In the genomic region with DNA sequence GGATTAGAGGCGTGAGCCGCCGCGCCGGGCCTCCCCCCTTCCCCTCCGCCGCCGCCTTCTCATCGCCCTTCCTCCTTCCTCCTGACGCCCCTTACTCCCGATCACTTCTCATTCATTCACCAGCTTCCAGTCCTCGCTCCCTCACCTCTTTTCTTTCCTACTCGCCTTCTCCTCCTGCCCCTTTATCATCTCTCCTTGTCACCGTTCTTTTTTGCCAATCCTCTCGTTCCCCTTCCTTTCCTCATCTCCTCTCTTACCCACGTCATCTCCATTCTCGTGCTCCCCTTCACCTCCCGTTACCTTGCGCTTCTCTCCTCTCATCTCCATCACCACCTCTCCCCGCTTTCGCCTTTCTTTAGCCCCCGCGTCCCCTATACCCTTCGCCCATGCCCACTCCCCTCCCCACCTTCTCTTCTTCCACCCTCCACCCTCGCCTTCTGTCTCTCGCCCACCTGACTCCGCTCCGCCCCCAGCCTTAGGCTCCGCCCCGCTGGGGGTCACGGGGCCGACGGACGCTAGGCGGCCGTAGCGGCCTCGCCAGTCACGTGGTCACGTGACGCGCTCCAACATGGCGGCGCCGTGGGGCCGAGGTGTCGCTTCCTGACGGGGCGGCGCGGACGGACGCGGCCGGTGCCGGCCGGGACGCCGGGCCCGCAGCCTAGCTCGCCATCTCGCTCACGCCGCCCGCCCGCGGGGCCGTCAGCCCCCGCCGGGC, we compare ENCODE assay signal across 8 cellular contexts. TPM values are rescaled to one million over a fixed set of nuclear protein-coding genes. Genes with fewer than 3 reads are reported as not detected.
DNase-seq lines count a peak whose midpoint lies in the region; TF ChIP-seq lines count a peak whose summit lies in the region.

A gene (plus strand): TSS at position 544 of the 715 bp plus-strand sequence. CDS start 179 bp downstream, outside the sequence.

- H3K9me2 ChIP-seq in MM.1S (replicated peaks; ENCODE audit: insufficient read depth, low read length) = no peaks in the 10 kb centered on the region

- no peak within 1 kb of the TSS for H2BK15ac ChIP-seq in H9 (ENCODE audit: low read depth, low read length)

- peak within 1 kb of the TSS; percentile 89 for H3K14ac ChIP-seq in H9 (ENCODE audit: insufficient read depth, low read length)

- H3K4ac ChIP-seq in H9 (ENCODE audit: low read depth, low read length) = no peak within 1 kb of the TSS

- TF ChIP-seq CTCF in H9 (conservative IDR thresholded peaks at IDR 0.05) (no peak), MM.1S (IDR thresholded peaks at IDR 0.05; ENCODE audit: low read length) (no peak), fibroblast of villous mesenchyme (IDR thresholded peaks at IDR 0.05; ENCODE audit: insufficient read depth, low read depth, low read length) (no peak), neural crest cell (conservative IDR thresholded peaks at IDR 0.05) (peak; percentile 33), stomach (IDR thresholded peaks at IDR 0.05) (no peak)

- H2BK120ac ChIP-seq in H9 (ENCODE audit: low read depth, low read length, poor library complexity, severe bottlenecking) = no peak within 1 kb of the TSS

- H4K20me1 ChIP-seq in H9 (ENCODE audit: control insufficient read depth, insufficient read depth, insufficient read length) = no peaks in the 10 kb centered on the region
- H4K20me1 ChIP-seq in MM.1S (ENCODE audit: insufficient read depth, low read length) = peaks cover 4% of the 10 kb centered on the region; the same call in 1 of the 2 replicates

- H3K4me2 ChIP-seq in H9 (ENCODE audit: insufficient read depth, insufficient read length, low read length) (peak within 1 kb of the TSS; percentile 96), MM.1S (ENCODE audit: low read depth, low read length) (peak within 1 kb of the TSS; percentile 84)

- peak within 1 kb of the TSS; percentile 80 for H3K4me3 ChIP-seq in MM.1S (ENCODE audit: low read length)
- peak within 1 kb of the TSS; percentile 91 for H3K4me3 ChIP-seq in fibroblast of villous mesenchyme (ENCODE audit: low read depth, low read length)
- H3K4me3 ChIP-seq in stomach = peak within 1 kb of the TSS; percentile 79 to 96 (median 91)

- H3K4me1 Mint-ChIP-seq in H9 = peaks cover 20 to 22% of the 10 kb centered on the region in 2 experiments
- H3K4me1 Mint-ChIP-seq in neural crest cell = peaks cover 35% of the 10 kb centered on the region

- peak within 1 kb of the TSS; percentile 58 for H3K18ac ChIP-seq in H9 (ENCODE audit: insufficient read length, low read depth, low read length)

- peak within 1 kb of the TSS; percentile 55 for H4K5ac ChIP-seq in H9 (ENCODE audit: insufficient read length, low read depth, low read length)

- peak within 1 kb of the TSS; percentile 15 for H2BK5ac ChIP-seq in H9 (ENCODE audit: insufficient read length, low read length)

- H3K9me3 Mint-ChIP-seq in H9 = no peaks in the 10 kb centered on the region; a peak in 1 of 5 replicates
- H3K9me3 Mint-ChIP-seq in neural crest cell = no peaks in the 10 kb centered on the region

- H2AFZ ChIP-seq in H9 (ENCODE audit: low read length) (no peak within 1 kb of the TSS), MM.1S (ENCODE audit: low read length) (peak within 1 kb of the TSS; percentile 94)

- H3K4me3 Mint-ChIP-seq in H9 (peak within 1 kb of the TSS; percentile 89 to 95), neural crest cell (peak within 1 kb of the TSS; percentile 96)

- H3T11ph ChIP-seq in H9 (ENCODE audit: low read length) = no peak within 1 kb of the TSS

- DNase-seq in ELR (ENCODE audit: low read depth) = peak; percentile 95
- peak; percentile 94 for DNase-seq in H9
- peak; percentile 96 for DNase-seq in MM.1S
- DNase-seq in SIG-M5 treated with dmso at 0.1 percent for 504 hours (lab: John Stamatoyannopoulos, UW; ENCODE audit: unreplicated experiment) = peak; percentile 98
- DNase-seq in activated gamma-delta T cell treated with Interleukin-2 at 50 U/mL for 16 hours = peak; percentile 87
- peak; percentile 92 for DNase-seq in fibroblast of villous mesenchyme (ENCODE audit: low read depth)
- DNase-seq in neural crest cell (ENCODE audit: low read depth, low spot score) = peak; percentile 87
- peak; percentile 93 for DNase-seq in stomach

- H2BK20ac ChIP-seq in H9 (ENCODE audit: low read depth, low read length, poor library complexity, severe bottlenecking) = no peak within 1 kb of the TSS

- H3F3A ChIP-seq in MM.1S (ENCODE audit: insufficient read depth, low read length) = peaks cover 37% of the 10 kb centered on the region

- no peak within 1 kb of the TSS for H2BK12ac ChIP-seq in H9 (ENCODE audit: insufficient read length, low read depth, low read length)

- no peak within 1 kb of the TSS for H2AK5ac ChIP-seq in H9 (ENCODE audit: insufficient read length, low read length)

- H4K91ac ChIP-seq in H9 (ENCODE audit: insufficient read length, low read depth, low read length) = peak within 1 kb of the TSS; percentile 83

- H3K36me3 Mint-ChIP-seq in H9 (ENCODE audit: insufficient read depth in 1 of 3, low read depth in 3 of 3) (no peaks in the 10 kb centered on the region; a peak in 1 of 7 replicates), neural crest cell (ENCODE audit: low read depth) (no peaks in the 10 kb centered on the region)

- H3K36me3 ChIP-seq in MM.1S (replicated peaks; ENCODE audit: insufficient read depth, low read length) (no peaks in the 10 kb centered on the region), stomach (no peaks in the 10 kb centered on the region)

- TF ChIP-seq POLR2A in stomach (IDR thresholded peaks at IDR 0.05) = peak in 2 of 4 donors; percentile 87 to 93

- H3K27me3 ChIP-seq in H9 (ENCODE audit: insufficient read depth, low read length) (no peaks in the 10 kb centered on the region), MM.1S (replicated peaks; ENCODE audit: insufficient read depth, low read length) (no peaks in the 10 kb centered on the region), stomach (no peaks in the 10 kb centered on the region)

- H3K27ac Mint-ChIP-seq in H9 (peak within 1 kb of the TSS; percentile 97 to 98 (median 98)), neural crest cell (ENCODE audit: unreplicated experiment) (peak within 1 kb of the TSS; percentile 98)

- peak within 1 kb of the TSS; percentile 88 for H3K9ac ChIP-seq in H9 (ENCODE audit: extremely low read depth, insufficient read length, low read length)
- H3K9ac ChIP-seq in MM.1S (ENCODE audit: low read length) = peak within 1 kb of the TSS; percentile 86

- H3K79me1 ChIP-seq in H9 (ENCODE audit: insufficient read depth, low read depth, low read length, poor library complexity, severe bottlenecking) = peaks cover 9% of the 10 kb centered on the region

- H3K4me1 ChIP-seq in H9 (ENCODE audit: insufficient read depth, low read length) (peaks cover 2% of the 10 kb centered on the region; the same call in 1 of the 2 replicates), MM.1S (ENCODE audit: low read length) (peaks cover 25% of the 10 kb centered on the region), stomach (peaks cover 31 to 57% (median 48%) of the 10 kb centered on the region in 4 donors)

- H3K23me2 ChIP-seq in H9 (ENCODE audit: insufficient read length, low read depth, low read length, poor library complexity, severe bottlenecking) = peaks cover 7% of the 10 kb centered on the region

- peaks cover 12% of the 10 kb centered on the region; the same call in 1 of the 2 replicates for H3K79me2 ChIP-seq in H9 (ENCODE audit: insufficient read depth, low read length)
- H3K79me2 ChIP-seq in MM.1S (ENCODE audit: low read length) = peaks cover 48% of the 10 kb centered on the region

- H3K9me3 ChIP-seq in H9 (ENCODE audit: control insufficient read depth, low read depth, low read length) = no peaks in the 10 kb centered on the region
- no peaks in the 10 kb centered on the region for H3K9me3 ChIP-seq in MM.1S (replicated peaks; ENCODE audit: insufficient read depth, low read length)
- H3K9me3 ChIP-seq in stomach = no peaks in the 10 kb centered on the region

- H3K23ac ChIP-seq in H9 (ENCODE audit: insufficient read length, low read depth, low read length) = no peak within 1 kb of the TSS

- no peak within 1 kb of the TSS for H3K56ac ChIP-seq in H9 (ENCODE audit: insufficient read length, low read depth, low read length)

- intact Hi-C loops in stomach (cut with DNase I; ENCODE audit: low total_unique reads) = no loop called here

- TF ChIP-seq EP300 in stomach (IDR thresholded peaks at IDR 0.05) = no peak

- no CpG with 5 or more reads among the region's 70 CpGs for WGBS in H9 (ENCODE audit: extremely low coverage, insufficient read length, low lambda C conversion rate)
- 0 to 1% (median 1%) methylated on average over 47 to 70 of the region's 70 CpGs for WGBS in stomach, 5 donors

- H3K27me3 Mint-ChIP-seq in H9 (ENCODE audit: low read depth) = peaks cover 5% of the 10 kb centered on the region
- H3K27me3 Mint-ChIP-seq in neural crest cell (ENCODE audit: low read depth) = no peaks in the 10 kb centered on the region

- H4K8ac ChIP-seq in H9 (replicated peaks; ENCODE audit: insufficient read length, low read depth, low read length) = no peak within 1 kb of the TSS

- H3K27ac ChIP-seq in H9 (ENCODE audit: insufficient read length, low read depth, low read length) (peak within 1 kb of the TSS; percentile 27), MM.1S (ENCODE audit: low read length) (peak within 1 kb of the TSS; percentile 83), stomach (peak within 1 kb of the TSS; percentile 93 to 99 (median 98))

RNA-seq across cellular contexts. Expression of the gene that starts here (rescaled TPM):
- total RNA-seq in H9 (2021) (16.6 and 16.7 TPM in 2 replicates), fibroblast of villous mesenchyme (41.9 and 47.5 TPM in 2 replicates), neural crest cell (16.9 and 18.0 TPM in 2 replicates), stomach (100 to 1,000 TPM in 1 of 5 donors, 10 to 100 TPM in 4; 27.4 to 127 (median 43.5) TPM)
- 1 to 10 TPM; 6.5 to 9.0 (median 7.5) TPM for polyA plus RNA-seq in stomach

Comparison
In these comparisons a context has a peak if more than half of its experiments do, and no peak if none do; other contexts are left out.
1. Peak in every context shown above with its lines: DNase-seq, H3K4me3 ChIP-seq and H3K27ac ChIP-seq.
2. H3K27ac ChIP-seq: peak in every context shown above with its lines; median percentile 98 in stomach; 83 in MM.1S; 27 in H9.